Comparison of ENCODE assay signal across 1 cellular context in genomic region chr21:44555200-44555875, GRCh38.
TF ChIP-seq lines count a peak whose summit lies in the region.

No MANE protein-coding gene starts in this region.

TF ChIP-seq in K562, 482 proteins besides CTCF, POLR2A, EP300 and RAD21:
- TF ChIP-seq ZNF511 (CRISPR knock-in tag; IDR thresholded peaks at IDR 0.05) (no peak), XRCC4 (IDR thresholded peaks at IDR 0.05; ENCODE audit: extremely low read depth, insufficient read depth, insufficient read length) (no peak), MITF (IDR thresholded peaks at IDR 0.05) (no peak), ERF (CRISPR knock-in tag; IDR thresholded peaks at IDR 0.05) (no peak), KDM4B (IDR thresholded peaks at IDR 0.05; ENCODE audit: borderline replicate concordance in 2 of 2, low read depth in 1 of 2) (no peak), RBM34 (IDR thresholded peaks at IDR 0.05; ENCODE audit: borderline replicate concordance, insufficient read depth, low read length) (no peak), NRF1 (conservative IDR thresholded peaks at IDR 0.05 in 1 of 2, IDR thresholded peaks at IDR 0.05 in 1 of 2) (no peak), PHB (CRISPR knock-in tag; IDR thresholded peaks at IDR 0.05) (no peak), KLF13 (tag; IDR thresholded peaks at IDR 0.05; ENCODE audit: borderline replicate concordance, low read depth) (no peak), PHF21A (IDR thresholded peaks at IDR 0.05; ENCODE audit: borderline replicate concordance, low read depth) (no peak), HINFP (tag; conservative IDR thresholded peaks at IDR 0.05; ENCODE audit: low read depth) (no peak), KDM1A (IDR thresholded peaks at IDR 0.05) (no peak), ZBTB12 (CRISPR knock-in tag; IDR thresholded peaks at IDR 0.05) (no peak), MTA1 (IDR thresholded peaks at IDR 0.05; ENCODE audit: borderline replicate concordance) (no peak), E2F6 (IDR thresholded peaks at IDR 0.05; ENCODE audit: borderline replicate concordance in 1 of 2, extremely low read depth in 1 of 2, insufficient read depth in 1 of 2, insufficient read length in 1 of 2, low read depth in 1 of 2, low read length in 1 of 2, poor library complexity in 1 of 2, severe bottlenecking in 1 of 2) (no peak), BCOR (IDR thresholded peaks at IDR 0.05) (no peak), NFIC (IDR thresholded peaks at IDR 0.05) (no peak), TFAP4 (CRISPR knock-in tag; IDR thresholded peaks at IDR 0.05; ENCODE audit: borderline replicate concordance) (no peak), ZBTB8A (IDR thresholded peaks at IDR 0.05; ENCODE audit: partially characterized antibody) (no peak)
